24 cellular contexts compared by ENCODE assay signal in genomic region chr15:60544581-60545115, GRCh38.
DNase-seq lines count a peak whose midpoint lies in the region; ATAC-seq and TF ChIP-seq lines count a peak whose summit lies in the region.
"Had no signal": no experiment of that assay in that cellular context is flagged by ENCODE, and none has a peak within 500 bp of the region (broad histone marks: within the 10 kb centered on the region; RNA-seq: fewer than 3 reads in every experiment).

No MANE protein-coding gene starts in this region.

- H3K27ac Mint-ChIP-seq in activated CD8-positive, alpha-beta memory T cell treated with anti-CD3 and anti-CD28 coated beads, Interleukin-2, amount 10 ng/mL, durations not matched to agents 7 days and 5 days = peak overlapping the region; percentile 68
- H3K27ac Mint-ChIP-seq in T-helper 17 cell = peak overlapping the region; percentile 98
- H3K27ac Mint-ChIP-seq: dendritic cell treated with granulocyte-macrophage colony-stimulating factor and Interleukin-4, amounts not matched to agents 40 ng/mL and 50 ng/mL, for 4 days; stimulated activated naive B cell treated with anti-CD40 and anti-IgM and Interleukin-4, amounts not matched to agents 10 μg/mL and 1 μg/mL and 100 μg/mL, for 72 hours had no signal

- ATAC-seq in activated CD8-positive, alpha-beta memory T cell treated with anti-CD3 and anti-CD28 coated beads, Interleukin-2, amount 10 ng/mL, durations not matched to agents 7 days and 5 days = no peak
- no peak for ATAC-seq in T-helper 17 cell
- no peak for ATAC-seq in foreskin keratinocyte
- no peak for ATAC-seq in HG02571 (IDR thresholded peaks at IDR 0.05; ENCODE audit: unreplicated experiment)
- ATAC-seq: GM12878; stimulated activated naive B cell treated with anti-CD40 and anti-IgM and Interleukin-4, amounts not matched to agents 10 μg/mL and 1 μg/mL and 100 μg/mL, for 72 hours had no signal

- H3K27me3 ChIP-seq in foreskin keratinocyte = no peaks in the 10 kb centered on the region
- H3K27me3 ChIP-seq: ascending aorta, uterus had no signal

- peaks cover 35% of the 10 kb centered on the region for H3K36me3 Mint-ChIP-seq in activated CD8-positive, alpha-beta memory T cell treated with anti-CD3 and anti-CD28 coated beads, Interleukin-2, amount 10 ng/mL, durations not matched to agents 7 days and 5 days
- peaks cover 15% of the 10 kb centered on the region for H3K36me3 Mint-ChIP-seq in T-helper 17 cell (ENCODE audit: low read depth)

- peaks cover 95% of the 10 kb centered on the region for H3K4me1 Mint-ChIP-seq in activated CD8-positive, alpha-beta memory T cell treated with anti-CD3 and anti-CD28 coated beads, Interleukin-2, amount 10 ng/mL, durations not matched to agents 7 days and 5 days
- H3K4me1 Mint-ChIP-seq in T-helper 17 cell = peaks cover 82% of the 10 kb centered on the region
- H3K4me1 Mint-ChIP-seq: stimulated activated naive B cell treated with anti-CD40 and anti-IgM and Interleukin-4, amounts not matched to agents 10 μg/mL and 1 μg/mL and 100 μg/mL, for 72 hours had no signal

- H3K4me3 Mint-ChIP-seq in activated CD8-positive, alpha-beta memory T cell treated with anti-CD3 and anti-CD28 coated beads, Interleukin-2, amount 10 ng/mL, durations not matched to agents 7 days and 5 days = no peak overlapping the region
- H3K4me3 Mint-ChIP-seq in T-helper 17 cell = peak overlapping the region; percentile 79
- H3K4me3 Mint-ChIP-seq: dendritic cell treated with granulocyte-macrophage colony-stimulating factor and Interleukin-4, amounts not matched to agents 40 ng/mL and 50 ng/mL, for 4 days; stimulated activated naive B cell treated with anti-CD40 and anti-IgM and Interleukin-4, amounts not matched to agents 10 μg/mL and 1 μg/mL and 100 μg/mL, for 72 hours had no signal

- no peaks in the 10 kb centered on the region for H3K9me3 Mint-ChIP-seq in activated CD8-positive, alpha-beta memory T cell treated with anti-CD3 and anti-CD28 coated beads, Interleukin-2, amount 10 ng/mL, durations not matched to agents 7 days and 5 days (ENCODE audit: low read depth)
- H3K9me3 Mint-ChIP-seq: dendritic cell treated with granulocyte-macrophage colony-stimulating factor and Interleukin-4, amounts not matched to agents 40 ng/mL and 50 ng/mL, for 4 days; stimulated activated naive B cell treated with anti-CD40 and anti-IgM and Interleukin-4, amounts not matched to agents 10 μg/mL and 1 μg/mL and 100 μg/mL, for 72 hours had no signal

- no peaks in the 10 kb centered on the region for H3K27me3 Mint-ChIP-seq in activated CD8-positive, alpha-beta memory T cell treated with anti-CD3 and anti-CD28 coated beads, Interleukin-2, amount 10 ng/mL, durations not matched to agents 7 days and 5 days
- H3K27me3 Mint-ChIP-seq in T-helper 17 cell = no peaks in the 10 kb centered on the region
- H3K27me3 Mint-ChIP-seq: dendritic cell treated with granulocyte-macrophage colony-stimulating factor and Interleukin-4, amounts not matched to agents 40 ng/mL and 50 ng/mL, for 4 days; stimulated activated naive B cell treated with anti-CD40 and anti-IgM and Interleukin-4, amounts not matched to agents 10 μg/mL and 1 μg/mL and 100 μg/mL, for 72 hours had no signal

- H3K9me3 ChIP-seq in T-helper 17 cell (ENCODE audit: control insufficient read depth, low read length, poor library complexity, severe bottlenecking) = no peaks in the 10 kb centered on the region
- H3K9me3 ChIP-seq: ascending aorta, thoracic aorta, uterus had no signal

- no peak for DNase-seq in activated CD8-positive, alpha-beta memory T cell treated with anti-CD3 and anti-CD28 coated beads, Interleukin-2, amount 10 ng/mL, durations not matched to agents 7 days and 5 days
- no peak for DNase-seq in activated CD8-positive, alpha-beta memory T cell treated with anti-CD3 and anti-CD28 coated beads, Interleukin-2, amount 50 U/mL, for 48 hours
- DNase-seq in T-helper 17 cell (no peak), cerebellum (ENCODE audit: low spot score) (peak; percentile 34), pons (ENCODE audit: low spot score) (peak; percentile 11), foreskin keratinocyte (no peak), SKM-1 (lab: John Stamatoyannopoulos, UW; ENCODE audit: unreplicated experiment) (no peak)
- DNase-seq: activated CD4-positive, alpha-beta T cell treated with anti-CD3 and anti-CD28 coated beads, Interleukin-2, amount 50 U/mL, for 4 hours; activated naive CD4-positive, alpha-beta T cell treated with anti-CD3 and anti-CD28 coated beads, Interleukin-2, amount 50 U/mL, for 16 hours; AML-193; COR-L47; DND-41; mesenchymal stem cell; NCI-H1105 treated with DMSO at 0.1 percent for 48 hours; NCI-H2029 treated with DMSO at 0.1 percent for 48 hours; NCI-H2227 treated with DMSO at 0.1 percent for 48 hours; NCI-H69; stimulated activated naive B cell treated with anti-CD40 and anti-IgM and Interleukin-4, amounts not matched to agents 10 μg/mL and 1 μg/mL and 100 μg/mL, for 72 hours; uterus had no signal

- no peak for TF ChIP-seq CTCF in foreskin keratinocyte (conservative IDR thresholded peaks at IDR 0.05)

- CTCF ChIA-PET in activated CD8-positive, alpha-beta memory T cell treated with anti-CD3 and anti-CD28 coated beads, Interleukin-2, amount 10 ng/mL, durations not matched to agents 7 days and 5 days (lab: Charles Lee) = interaction anchor here (1.3 to 2.8 kb wide), 3 partner anchors 10 to 48 kb away, joined by 3 to 16 read pairs (median 4); no protein-coding TSS in a partner anchor

- H3K4me1 ChIP-seq in foreskin keratinocyte = no peaks in the 10 kb centered on the region
- H3K4me1 ChIP-seq: ascending aorta, uterus had no signal

- H3K27ac ChIP-seq in foreskin keratinocyte = no peak overlapping the region
- H3K27ac ChIP-seq: ascending aorta, thoracic aorta, uterus had no signal

Comparison
In these comparisons a context has a peak if more than half of its experiments do, and no peak if none do; other contexts are left out.
1. DNase-seq: peak in cerebellum (single experiment) and pons (single experiment); none in activated CD8-positive, alpha-beta memory T cell treated with anti-CD3 and anti-CD28 coated beads, Interleukin-2, amount 10 ng/mL, durations not matched to agents 7 days and 5 days (single experiment), activated CD8-positive, alpha-beta memory T cell treated with anti-CD3 and anti-CD28 coated beads, Interleukin-2, amount 50 U/mL, for 48 hours (single experiment), T-helper 17 cell (0 of 3), foreskin keratinocyte (0 of 2) and SKM-1 (single experiment).